22 cellular contexts compared by ENCODE assay signal in the genomic region with DNA sequence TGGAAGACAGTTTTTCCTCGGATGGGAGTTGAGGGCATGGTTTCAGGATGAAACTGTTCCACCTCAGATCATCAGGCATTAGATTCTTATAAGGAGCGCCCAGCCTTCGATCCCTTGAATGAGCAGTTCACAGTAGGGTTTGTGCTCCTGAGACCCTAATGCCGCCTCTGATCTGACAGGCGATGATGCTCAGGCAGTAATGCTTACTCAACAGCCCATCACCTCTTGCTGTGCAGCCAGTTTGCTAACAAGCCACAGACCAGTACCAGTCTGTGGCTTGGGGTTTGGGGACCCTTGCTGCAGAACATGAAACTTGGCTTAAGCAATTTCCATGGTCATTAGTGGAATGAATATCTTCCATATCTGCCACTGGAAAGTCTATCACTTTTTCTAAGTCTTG. TPM values are rescaled to one million over a fixed set of nuclear protein-coding genes. Genes with fewer than 3 reads are reported as not detected.
DNase-seq lines count a peak whose midpoint lies in the region; ATAC-seq, FAIRE-seq and TF ChIP-seq lines count a peak whose summit lies in the region.
"Had no signal": no experiment of that assay in that cellular context is flagged by ENCODE, and none has a peak within 500 bp of the region (broad histone marks: within the 10 kb centered on the region; RNA-seq: fewer than 3 reads in every experiment).

No MANE protein-coding gene starts in this region.

- no peak overlapping the region for H3K4ac ChIP-seq in H1 (replicated peaks; ENCODE audit: insufficient read length, low read depth, low read length)

- no peak overlapping the region for H2BK5ac ChIP-seq in H1 (ENCODE audit: low read depth, low read length)

- H2AFZ ChIP-seq in HepG2 (ENCODE audit: low read length): no peak overlapping the region
- no peak overlapping the region for H2AFZ ChIP-seq in H1 (ENCODE audit: low read length)

- no peak for TF ChIP-seq CTCF in HepG2 (CRISPR knock-in tag; IDR thresholded peaks at IDR 0.05)
- no peak for TF ChIP-seq CTCF in right lobe of liver (IDR thresholded peaks at IDR 0.05)
- TF ChIP-seq CTCF in H1 (IDR thresholded peaks at IDR 0.05; ENCODE audit: control extremely low read depth in 1 of 3, insufficient read depth in 1 of 3, low read depth in 1 of 3, low read length in 3 of 3): no peak
- no peak for TF ChIP-seq CTCF in osteocyte (IDR thresholded peaks at IDR 0.05)

- no peak overlapping the region for H2BK120ac ChIP-seq in H1 (replicated peaks; ENCODE audit: low read depth, low read length)

- CTCF ChIA-PET in HepG2 (lab: Yijun Ruan, JAX; ENCODE audit: low intra/inter-chr PET ratio, low total read pairs) (no interaction called here), H1 (lab: Charles Lee; ENCODE audit: partially characterized antibody) (interaction anchor here (1.0 to 7.2 kb wide), 3 partner anchors 11 to 18 kb away, joined by 3 to 49 read pairs (median 6); no protein-coding TSS in a partner anchor)

- POLR2A ChIA-PET in HepG2 (lab: Yijun Ruan, JAX): no interaction called here
- POLR2A ChIA-PET in H1 (lab: Charles Lee; ENCODE audit: partially characterized antibody): interaction anchor here (4.3 kb wide), 1 partner anchor 10 kb away, joined by 17 read pairs; no protein-coding TSS in a partner anchor

- WGBS in HepG2 (ENCODE audit: low lambda C conversion rate): 91% methylated on average over 5 of the region's 5 CpGs
- no CpG with 5 or more reads among the region's 5 CpGs for WGBS in right lobe of liver (ENCODE audit: insufficient coverage, low coverage, low lambda C conversion rate, missing lambda C conversion rate)
- 89% methylated on average over 5 of the region's 5 CpGs; no CpG with 5 or more reads in 1 of the 2 experiments for WGBS in H1 (ENCODE audit: extremely low coverage in 1 of 2, insufficient coverage in 1 of 2, insufficient read length in 1 of 2, insufficient replicate concordance in 2 of 2, low coverage in 1 of 2, low lambda C conversion rate in 2 of 2, missing lambda C conversion rate in 1 of 2), 2 experiments

- H3K56ac ChIP-seq in H1 (replicated peaks; ENCODE audit: insufficient read length, low read depth, low read length): no peak overlapping the region

- no peak overlapping the region for H4K5ac ChIP-seq in H1 (ENCODE audit: insufficient read length, low read depth, low read length)

- H3K4me2 ChIP-seq in HepG2 (ENCODE audit: low read depth, low read length): no peak overlapping the region
- no peak overlapping the region for H3K4me2 ChIP-seq in H1 (ENCODE audit: insufficient read depth in 1 of 2, low read depth in 2 of 2, low read length in 2 of 2)
- H3K4me2 ChIP-seq: BLaER1 had no signal

- H3K79me2 ChIP-seq in HepG2 (ENCODE audit: insufficient read depth, low read length): no peaks in the 10 kb centered on the region
- no peaks in the 10 kb centered on the region for H3K79me2 ChIP-seq in H1 (ENCODE audit: control insufficient read depth in 1 of 2, insufficient read depth in 2 of 2, low read length in 2 of 2)

- intact Hi-C loops in HepG2 (cut with micrococcal nuclease; ENCODE audit: unreplicated experiment): no loop called here
- intact Hi-C loops in right lobe of liver (cut with DNase I): no loop called here

- FAIRE-seq in HepG2 (lab: Jason Lieb, UNC) (no peak), RCC 7860 (lab: Jason Lieb, UNC) (no peak), H1 (lab: Jason Lieb, UNC) (no peak)
- FAIRE-seq: A204.1, G401.6 had no signal

- no peak for DNase-seq in HepG2 (ENCODE audit: low spot score)
- no peak for DNase-seq in right lobe of liver
- peak; percentile 2 for DNase-seq in RCC 7860 (ENCODE audit: low spot score)
- DNase-seq in H1 (ENCODE audit: low read depth in 1 of 2, low spot score in 2 of 2): no peak
- no peak for DNase-seq in pons (ENCODE audit: low spot score)
- DNase-seq in osteocyte (ENCODE audit: extremely low spot score, unreplicated experiment): no peak
- no peak for DNase-seq in MG63
- DNase-seq: Caco-2; CD4-positive, CD25-positive, alpha-beta regulatory T cell; CD8-positive, alpha-beta T cell; DMS153; DND-41; GOT3; H7; HCEC 1CT had no signal

- H3K27ac Mint-ChIP-seq in osteocyte (ENCODE audit: unreplicated experiment): no peak overlapping the region
- H3K27ac Mint-ChIP-seq: B cell; CD8-positive, alpha-beta T cell had no signal

- H4K20me1 ChIP-seq in HepG2 (ENCODE audit: insufficient read depth, low read length) (no peaks in the 10 kb centered on the region), H1 (replicated peaks in 1 of 2; ENCODE audit: control insufficient read depth in 1 of 2, insufficient read depth in 2 of 2, low read length in 2 of 2) (no peaks in the 10 kb centered on the region)
- H4K20me1 ChIP-seq: BLaER1 had no signal

- no peak overlapping the region for H2BK12ac ChIP-seq in H1 (ENCODE audit: low read depth, low read length)

- no peak overlapping the region for H2AK5ac ChIP-seq in H1 (ENCODE audit: low read depth, low read length)

- H3K79me1 ChIP-seq in H1 (ENCODE audit: low read depth, low read length): no peaks in the 10 kb centered on the region

- BruUV-seq in HepG2 (replicated peaks; lab: Mats Ljungman, UMichigan): no TSS peak

- no peak overlapping the region for H3K14ac ChIP-seq in H1 (ENCODE audit: insufficient read length)

- no peaks in the 10 kb centered on the region for H3K27me3 Mint-ChIP-seq in osteocyte (ENCODE audit: unreplicated experiment)
- H3K27me3 Mint-ChIP-seq: B cell had no signal

- no peaks in the 10 kb centered on the region for H3K23me2 ChIP-seq in H1 (ENCODE audit: low read depth, low read length)

- TF ChIP-seq EP300 in HepG2 (IDR thresholded peaks at IDR 0.05; ENCODE audit: low read depth in 2 of 2, low read length in 2 of 2): no peak
- no peak for TF ChIP-seq EP300 in HepG2 (CRISPR knock-in tag; IDR thresholded peaks at IDR 0.05; ENCODE audit: borderline replicate concordance)
- no peak for TF ChIP-seq EP300 in H1 (IDR thresholded peaks at IDR 0.05; ENCODE audit: borderline replicate concordance in 1 of 2, low read depth in 2 of 2, low read length in 2 of 2)

- H3K27ac ChIP-seq in HepG2 (ENCODE audit: extremely low read length, insufficient read depth, low read length) (no peak overlapping the region), right lobe of liver (no peak overlapping the region), H1 (ENCODE audit: low read depth, low read length) (no peak overlapping the region)
- H3K27ac ChIP-seq: 22Rv1, BLaER1, C4-2B had no signal

- H3K23ac ChIP-seq in H1 (ENCODE audit: insufficient read length): no peak overlapping the region

- peaks cover 18% of the 10 kb centered on the region for H3K36me3 Mint-ChIP-seq in osteocyte (ENCODE audit: unreplicated experiment)

- no peak for TF ChIP-seq RAD21 in HepG2 (CRISPR knock-in tag; IDR thresholded peaks at IDR 0.05)
- no peak for TF ChIP-seq RAD21 in H1 (IDR thresholded peaks at IDR 0.05 in 1 of 2, conservative IDR thresholded peaks at IDR 0.05 in 1 of 2; ENCODE audit: low read depth in 2 of 2, low read length in 2 of 2)

- H3K9me3 Mint-ChIP-seq in osteocyte (ENCODE audit: unreplicated experiment): no peaks in the 10 kb centered on the region
- H3K9me3 Mint-ChIP-seq: CD8-positive, alpha-beta T cell had no signal

- TF ChIP-seq POLR2A in HepG2 (IDR thresholded peaks at IDR 0.05; ENCODE audit: insufficient read depth in 1 of 2, low read depth in 2 of 2, low read length in 2 of 2): no peak
- no peak for TF ChIP-seq POLR2A in right lobe of liver (IDR thresholded peaks at IDR 0.05)
- TF ChIP-seq POLR2A in H1 (IDR thresholded peaks at IDR 0.05; ENCODE audit: control extremely low read depth in 1 of 2, low read depth in 2 of 2, low read length in 2 of 2): no peak

- no peaks in the 10 kb centered on the region for H3K4me1 Mint-ChIP-seq in osteocyte (ENCODE audit: unreplicated experiment)
- H3K4me1 Mint-ChIP-seq: B cell had no signal

- in situ Hi-C loops in HepG2 (cut with HindIII; ENCODE audit: extremely low pct_ligation_motif_present, low pct_unique_long_range_greater_than_20kb): no loop called here

- H3K27me3 ChIP-seq in HepG2 (ENCODE audit: control insufficient read depth in 1 of 2, insufficient read depth in 2 of 2, low read length in 2 of 2) (no peaks in the 10 kb centered on the region; a peak in 1 of 5 replicates), right lobe of liver (no peaks in the 10 kb centered on the region), H1 (replicated peaks in 1 of 4; ENCODE audit: control insufficient read depth in 3 of 4, extremely low read depth in 1 of 4, insufficient read depth in 3 of 4, low read length in 3 of 4) (no peaks in the 10 kb centered on the region), MG63 (no peaks in the 10 kb centered on the region)
- H3K27me3 ChIP-seq: BLaER1 had no signal

- no peak overlapping the region; the same call in 1 of the 2 replicates for H4K8ac ChIP-seq in H1 (ENCODE audit: extremely low read depth, insufficient read depth, low read length)

- no peak overlapping the region for H2BK20ac ChIP-seq in H1 (ENCODE audit: low read length)

- H3K4me1 ChIP-seq in HepG2 (ENCODE audit: insufficient read depth, low read length) (peaks cover 9% of the 10 kb centered on the region; the same call in 1 of the 2 replicates), right lobe of liver (no peaks in the 10 kb centered on the region), H1 (replicated peaks in 1 of 4; ENCODE audit: control insufficient read depth in 3 of 4, insufficient read depth in 4 of 4, low read length in 3 of 4) (peaks cover 0 to 6% (median 2%) of the 10 kb centered on the region in 4 experiments; a peak in 2 of 7 replicates)
- H3K4me1 ChIP-seq: BLaER1, Caco-2 had no signal

- H3K18ac ChIP-seq in H1 (ENCODE audit: extremely low read depth, low read length): no peak overlapping the region

- peak; percentile 32 for ATAC-seq in HepG2
- no peak for ATAC-seq in right lobe of liver
- ATAC-seq in GM21423 (IDR thresholded peaks at IDR 0.05; ENCODE audit: unreplicated experiment): no peak
- ATAC-seq: CD8-positive, alpha-beta T cell had no signal

- no peak overlapping the region for H3K4me3 Mint-ChIP-seq in osteocyte (ENCODE audit: unreplicated experiment)
- H3K4me3 Mint-ChIP-seq: B cell; CD4-positive, CD25-positive, alpha-beta regulatory T cell; CD8-positive, alpha-beta T cell had no signal

- H3K9me3 ChIP-seq in HepG2 (ENCODE audit: low read length) (no peaks in the 10 kb centered on the region), right lobe of liver (no peaks in the 10 kb centered on the region), H1 (ENCODE audit: insufficient read depth in 2 of 2, low read depth in 1 of 2, low read length in 1 of 2) (no peaks in the 10 kb centered on the region), MG63 (no peaks in the 10 kb centered on the region)
- H3K9me3 ChIP-seq: BLaER1, Caco-2 had no signal

- H3K4me3 ChIP-seq in HepG2 (replicated peaks in 1 of 3; ENCODE audit: insufficient read depth in 1 of 3, low read depth in 2 of 3, low read length in 3 of 3) (no peak overlapping the region), right lobe of liver (no peak overlapping the region), H1 (ENCODE audit: extremely low read depth in 1 of 4, insufficient read depth in 2 of 4, low read depth in 3 of 4, low read length in 4 of 4) (no peak overlapping the region), MG63 (no peak overlapping the region)
- H3K4me3 ChIP-seq: BLaER1 had no signal

- no peak overlapping the region for H4K91ac ChIP-seq in H1 (replicated peaks; ENCODE audit: insufficient read length, low read length)

- H3K36me3 ChIP-seq in HepG2 (replicated peaks in 1 of 2; ENCODE audit: control insufficient read depth in 1 of 2, insufficient read depth in 2 of 2, low read length in 2 of 2): peaks cover 0 to 3% of the 10 kb centered on the region in 2 experiments; a peak in 2 of 5 replicates
- H3K36me3 ChIP-seq in right lobe of liver: no peaks in the 10 kb centered on the region
- H3K36me3 ChIP-seq in H1 (ENCODE audit: control insufficient read depth in 2 of 4, insufficient read depth in 4 of 4, low read length in 3 of 4): peaks cover 0 to 6% (median 0%) of the 10 kb centered on the region in 4 experiments; a peak in 1 of 8 replicates
- H3K36me3 ChIP-seq in MG63: peaks cover 3% of the 10 kb centered on the region

- H3K9ac ChIP-seq in HepG2 (ENCODE audit: insufficient read depth, low read depth, low read length): no peak overlapping the region
- H3K9ac ChIP-seq in H1 (replicated peaks in 1 of 4; ENCODE audit: extremely low read depth in 1 of 4, low read depth in 3 of 4, low read length in 3 of 4): no peak overlapping the region
- H3K9ac ChIP-seq: BLaER1 had no signal

- no peak overlapping the region for H2BK15ac ChIP-seq in H1 (ENCODE audit: low read length)

RNA-seq across cellular contexts. Expression of a gene that starts 56.4 kb away (rescaled TPM):
- 97.3 and 103 TPM in 2 replicates for total RNA-seq in HepG2 (2016; rRNA removed; fragmentation: Illumina TruSeq; extraction: Trizol)
- total RNA-seq in HepG2 (2016; cell fraction: cytosol; rRNA removed; fragmentation: Illumina TruSeq; extraction: Trizol; ENCODE audit: low read depth): 22.0 and 22.8 TPM in 2 replicates
- total RNA-seq in HepG2 (2016; cell fraction: insoluble cytoplasmic fraction; rRNA removed; fragmentation: Illumina TruSeq; extraction: Trizol): 82.8 and 104 TPM in 2 replicates
- total RNA-seq in HepG2 (2016; cell fraction: membrane; rRNA removed; fragmentation: Illumina TruSeq; extraction: Trizol): 51.0 and 56.4 TPM in 2 replicates
- total RNA-seq in HepG2 (2016; cell fraction: nucleus; rRNA removed; fragmentation: Illumina TruSeq; extraction: Trizol): 78.9 and 79.4 TPM in 2 replicates
- 190 and 239 TPM in 2 replicates for polyA plus RNA-seq in HepG2 (2011; rRNA removed)
- polyA plus RNA-seq in HepG2 (2011; cell fraction: cytosol; rRNA removed): 210 and 213 TPM in 2 replicates
- 82.9 and 100 TPM in 2 replicates for polyA plus RNA-seq in HepG2 (2011; cell fraction: nucleus; rRNA removed)
- 89.3 and 114 TPM in 2 replicates for polyA plus RNA-seq in HepG2 (2012)
- 27.3 and 29.3 TPM in 2 replicates for polyA plus RNA-seq in HepG2 (2016; cell fraction: cytosol; fragmentation: Illumina TruSeq; extraction: Trizol; ENCODE audit: low read depth)
- 157 and 193 TPM in 2 replicates for polyA plus RNA-seq in HepG2 (2016; cell fraction: insoluble cytoplasmic fraction; fragmentation: Illumina TruSeq; extraction: Trizol; ENCODE audit: low read depth)
- polyA plus RNA-seq in HepG2 (2016; cell fraction: membrane; fragmentation: Illumina TruSeq; extraction: Trizol; ENCODE audit: low read depth): 52.8 and 61.7 TPM in 2 replicates
- polyA plus RNA-seq in HepG2 (2016; cell fraction: nucleus; fragmentation: Illumina TruSeq; extraction: Trizol; ENCODE audit: insufficient read depth, low read depth): 107 and 115 TPM in 2 replicates
- polyA minus RNA-seq in HepG2 (2011; rRNA and poly(A)+ RNA removed; ENCODE audit: low replicate concordance): 108 and 236 TPM in 2 replicates
- 74.6 and 85.1 TPM in 2 replicates for polyA minus RNA-seq in HepG2 (2011; cell fraction: cytosol; rRNA and poly(A)+ RNA removed)
- polyA minus RNA-seq in HepG2 (2011; cell fraction: nucleus; rRNA and poly(A)+ RNA removed): 157 and 204 TPM in 2 replicates
- 10 to 100 TPM; 32.8 to 47.6 (median 37.6) TPM for total RNA-seq in right lobe of liver
- total RNA-seq in H1 (2021; fragmentation: NEBNext Ultra II Directional; extraction: Animal tissue kit (Norgen Biotek cat#: 25700)): 81.3 and 86.8 TPM in 2 replicates
- polyA plus RNA-seq in H1 (2011; rRNA removed): 187 and 214 TPM in 2 replicates
- polyA plus RNA-seq in H1 (2011; cell fraction: cytosol; rRNA removed): 120 TPM
- polyA plus RNA-seq in H1 (2011; cell fraction: nucleus; rRNA removed): 94.2 TPM
- 71.5 to 83.8 TPM (median 77.3 TPM) in 4 replicates for polyA plus RNA-seq in H1 (2012, experiment 1 of 2)
- 43.3 TPM for polyA plus RNA-seq in H1 (2012, experiment 2 of 2)
- 82.8 TPM for polyA plus RNA-seq in H1 (2013, experiment 1 of 2)
- polyA plus RNA-seq in H1 (2013, experiment 2 of 2): 88.6 TPM
- polyA minus RNA-seq in H1 (2011; rRNA and poly(A)+ RNA removed): 112 and 134 TPM in 2 replicates
- 52.0 TPM for polyA minus RNA-seq in H1 (2011; cell fraction: cytosol; rRNA and poly(A)+ RNA removed)
- 60.4 TPM for polyA minus RNA-seq in H1 (2011; cell fraction: nucleus; rRNA and poly(A)+ RNA removed)
- 94.7 and 99.5 TPM in 2 replicates for total RNA-seq in osteocyte
- 51.6 and 113 TPM in 2 replicates for total RNA-seq in MG63 (2014; rRNA removed; shearing (Covaris generic); ENCODE audit: low replicate concordance)
